In genomic region chrX:119757979-119758681, GRCh38 we compare ENCODE assay signal across 9 cellular contexts. TPM values are rescaled to one million over a fixed set of nuclear protein-coding genes. Genes with fewer than 3 reads are reported as not detected.
A peak's percentile ranks its signal among the peaks of the same experiment; 100 is the strongest.
DNase-seq lines count a peak whose midpoint lies in the region; ATAC-seq and TF ChIP-seq lines count a peak whose summit lies in the region.
"Had no signal": no experiment of that assay in that cellular context is flagged by ENCODE, and none has a peak within 500 bp of the region (broad histone marks: within the 10 kb centered on the region; RNA-seq: fewer than 3 reads in every experiment).

Gene SOWAHD, plus strand, starts transcription at chrX:119758588. Its CDS starts 80 bp downstream, at chrX:119758668.

- TF ChIP-seq CTCF in Caco-2 (IDR thresholded peaks at IDR 0.05; ENCODE audit: insufficient read depth in 1 of 2, low read depth in 1 of 2, low read length in 1 of 2, severe bottlenecking in 1 of 2, unreplicated experiment in 1 of 2) (no peak), activated B cell treated with CpG ODN at 0.5 μM for 24 hours (IDR thresholded peaks at IDR 0.05) (no peak), epithelial cell of esophagus (IDR thresholded peaks at IDR 0.05; ENCODE audit: insufficient read depth, low read depth, low read length, missing control alignments) (no peak)

- H3K4me1 ChIP-seq in Caco-2: no peaks in the 10 kb centered on the region
- H3K4me1 ChIP-seq in mucosa of stomach (ENCODE audit: control insufficient read depth, insufficient read depth, low read length): peaks cover 23% of the 10 kb centered on the region
- no peaks in the 10 kb centered on the region for H3K4me1 ChIP-seq in aorta (ENCODE audit: control insufficient read depth in 1 of 2, insufficient read depth in 2 of 2, low read length in 2 of 2)

- BruUV-seq in Caco-2 (replicated peaks; lab: Mats Ljungman, UMichigan): no TSS peak

- H3K27ac Mint-ChIP-seq in Caco-2 (ENCODE audit: unreplicated experiment) (peak within 1 kb of the TSS; percentile 92), activated B cell treated with CpG ODN at 0.5 μM for 24 hours (peak within 1 kb of the TSS; percentile 98)

- H3K27me3 ChIP-seq in Caco-2 (replicated peaks; ENCODE audit: control insufficient read depth, insufficient read depth, low read length): no peaks in the 10 kb centered on the region
- H3K27me3 ChIP-seq in mucosa of stomach (ENCODE audit: control insufficient read depth, insufficient read depth, low read length): no peaks in the 10 kb centered on the region
- H3K27me3 ChIP-seq in aorta (ENCODE audit: control insufficient read depth in 1 of 2, insufficient read depth in 2 of 2, low read length in 1 of 2): no peaks in the 10 kb centered on the region

- H3K9me3 ChIP-seq in Caco-2 (no peaks in the 10 kb centered on the region), mucosa of stomach (ENCODE audit: control insufficient read depth, low read length) (no peaks in the 10 kb centered on the region), aorta (ENCODE audit: control insufficient read depth, low read length) (no peaks in the 10 kb centered on the region)

- intact Hi-C loops in Caco-2 (cut with micrococcal nuclease; ENCODE audit: unreplicated experiment) (loop anchor here (10.0 kb wide), 1 partner anchor 243 kb away; no protein-coding TSS in a partner anchor), activated B cell treated with CpG ODN at 0.5 μM for 24 hours (cut with micrococcal nuclease) (no loop called here), aorta (cut with DNase I) (no loop called here)

- H3K4me3 Mint-ChIP-seq in Caco-2 (ENCODE audit: unreplicated experiment) (peak within 1 kb of the TSS; percentile 97), activated B cell treated with CpG ODN at 0.5 μM for 24 hours (peak within 1 kb of the TSS; percentile 82)

- WGBS in aorta, 2 donors: 1 to 25% methylated on average over 45 to 51 of the region's 51 CpGs

- no peak within 1 kb of the TSS for H3K27ac ChIP-seq in aorta (ENCODE audit: low read depth in 1 of 2, low read length in 2 of 2)

- CTCF ChIA-PET in Caco-2 (lab: Charles Lee): interaction anchor here (0.7 to 2.4 kb wide), 9 partner anchors 22 to 340 kb away, joined by 3 to 9 read pairs (median 5); partner anchors contain the start of gene RPL39
- CTCF ChIA-PET in activated B cell treated with CpG ODN at 0.5 μM for 24 hours (lab: Charles Lee): interaction anchor here (0.9 to 2.0 kb wide), 4 partner anchors 13 to 113 kb away, joined by 3 to 6 read pairs (median 5); partner anchors contain the start of gene RPL39

- H3K4me1 Mint-ChIP-seq in Caco-2 (ENCODE audit: low read depth, unreplicated experiment): peaks cover 14% of the 10 kb centered on the region
- H3K4me1 Mint-ChIP-seq in activated B cell treated with CpG ODN at 0.5 μM for 24 hours: peaks cover 70% of the 10 kb centered on the region

- no peaks in the 10 kb centered on the region for H3K9me3 Mint-ChIP-seq in Caco-2 (ENCODE audit: unreplicated experiment)
- no peaks in the 10 kb centered on the region for H3K9me3 Mint-ChIP-seq in activated B cell treated with CpG ODN at 0.5 μM for 24 hours

- peak within 1 kb of the TSS; percentile 46 for H3K4me3 ChIP-seq in Caco-2 (ENCODE audit: low read depth, low read length)
- H3K4me3 ChIP-seq in epithelial cell of esophagus (ENCODE audit: low read length): peak within 1 kb of the TSS; percentile 44
- H3K4me3 ChIP-seq in mucosa of stomach (ENCODE audit: low read length): peak within 1 kb of the TSS; percentile 36
- H3K4me3 ChIP-seq in aorta (ENCODE audit: low read length in 2 of 2): peak within 1 kb of the TSS in 1 of 2 donors; percentile 16

- no peaks in the 10 kb centered on the region for H3K36me3 Mint-ChIP-seq in Caco-2 (ENCODE audit: insufficient read depth, unreplicated experiment)
- H3K36me3 Mint-ChIP-seq in activated B cell treated with CpG ODN at 0.5 μM for 24 hours (ENCODE audit: low read depth): no peaks in the 10 kb centered on the region

- POLR2A ChIA-PET in Caco-2 (lab: Charles Lee) (interaction anchor here (0.6 to 2.4 kb wide), 4 partner anchors 33 to 173 kb away, joined by 4 to 28 read pairs (median 13); partner anchors contain the start of genes RPL39, SEPTIN6 and UPF3B), activated B cell treated with CpG ODN at 0.5 μM for 24 hours (lab: Charles Lee) (interaction anchor here (0.6 to 5.7 kb wide), 16 partner anchors 9 to 186 kb away, joined by 3 to 27 read pairs (median 6); partner anchors contain the start of genes NKRF, RPL39, SEPTIN6 and UBE2A)

- H3K36me3 ChIP-seq in Caco-2 (ENCODE audit: control insufficient read depth, insufficient read depth, low read length) (no peaks in the 10 kb centered on the region), mucosa of stomach (ENCODE audit: control insufficient read depth, insufficient read depth, low read length) (no peaks in the 10 kb centered on the region), aorta (ENCODE audit: control insufficient read depth in 1 of 2, insufficient read depth in 2 of 2, low read length in 1 of 2) (no peaks in the 10 kb centered on the region)

- peak within 1 kb of the TSS; percentile 34 for H3K9ac ChIP-seq in mucosa of stomach (ENCODE audit: low read length)

- peak; percentile 75 to 79 for DNase-seq in Caco-2
- peak; percentile 29 for DNase-seq in HuH-7.5 (ENCODE audit: low spot score)
- peak; percentile 35 for DNase-seq in activated B cell treated with CpG ODN at 0.5 μM for 24 hours
- DNase-seq in epithelial cell of esophagus (ENCODE audit: low read depth): peak; percentile 24
- DNase-seq in aorta: peak in 1 of 2 donors; percentile 69
- DNase-seq in SHP77 treated with DMSO at 0.1 percent for 48 hours (lab: John Stamatoyannopoulos, UW): no peak

- ATAC-seq in activated B cell treated with CpG ODN at 0.5 μM for 24 hours (ENCODE audit: low read depth) (peak; percentile 29), aorta (ENCODE audit: low FRiP score) (peak; percentile 39), GM18858 (IDR thresholded peaks at IDR 0.05; ENCODE audit: unreplicated experiment) (no peak)

- H3K27me3 Mint-ChIP-seq in Caco-2 (ENCODE audit: insufficient read depth, unreplicated experiment) (no peaks in the 10 kb centered on the region), activated B cell treated with CpG ODN at 0.5 μM for 24 hours (no peaks in the 10 kb centered on the region)

RNA-seq across cellular contexts. Expression of gene SOWAHD, which starts in this region (rescaled TPM):
- total RNA-seq in Caco-2 (2022): 2.0 and 2.2 TPM in 2 replicates
- total RNA-seq in activated B cell treated with CpG ODN at 0.5 μM for 24 hours: 9.7 and 9.9 TPM in 2 replicates
- total RNA-seq in aorta: 1 to 10 TPM in 1 of 2 donors, under 1 TPM in 1; 0.45 to 1.3 TPM
- polyA plus RNA-seq in aorta: under 1 TPM in 1 of 2 donors, not detected in 1; 0.15 TPM
- total RNA-seq: SK-MEL-5 had no signal
